Comparison of ENCODE assay signal across 11 cellular contexts in the genomic region with DNA sequence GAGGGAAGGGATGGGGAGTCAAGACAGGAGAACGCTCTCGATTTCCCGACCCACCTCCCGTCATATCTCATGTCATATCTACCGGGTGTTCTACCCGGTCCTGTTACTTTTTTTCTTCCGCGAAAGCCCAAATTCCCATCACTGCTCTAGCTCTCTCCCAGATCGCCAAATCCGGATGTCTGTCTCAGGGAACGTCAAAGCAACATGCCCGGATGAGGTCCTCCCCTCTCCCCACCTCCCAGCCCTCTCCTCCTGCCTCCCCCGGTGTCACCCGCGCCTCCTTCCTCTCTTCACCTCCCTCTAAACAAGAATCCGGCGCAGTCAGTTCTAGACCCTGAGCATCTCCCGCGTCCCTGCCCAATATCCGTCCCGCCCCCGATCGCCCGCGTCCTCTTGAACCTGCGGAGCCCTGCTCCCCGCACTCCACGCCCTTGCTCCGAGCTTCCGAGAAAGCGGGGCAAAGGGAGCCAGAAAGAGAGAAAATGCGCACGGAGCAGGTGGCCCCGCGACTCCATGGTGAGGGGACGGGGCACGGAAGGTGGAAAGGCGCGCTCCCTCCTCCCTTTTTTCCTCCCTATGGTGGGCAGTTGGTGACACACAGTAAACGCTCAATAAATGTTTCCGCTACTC. TPM values are rescaled to one million over a fixed set of nuclear protein-coding genes. Genes with fewer than 3 reads are reported as not detected.
DNase-seq lines count a peak whose midpoint lies in the region; ATAC-seq, FAIRE-seq and TF ChIP-seq lines count a peak whose summit lies in the region.
"Not testable (repeated sequence)": the region's sequence is repeated elsewhere in the genome, so short reads cannot be mapped to it uniquely, and the experiment has no call there.
"Had no signal": no experiment of that assay in that cellular context is flagged by ENCODE, and none has a peak within 500 bp of the region (broad histone marks: within the 10 kb centered on the region; RNA-seq: fewer than 3 reads in every experiment).

No MANE protein-coding gene starts in this region.

- CTCF ChIA-PET in CD8-positive, alpha-beta T cell (lab: Charles Lee) = not testable (repeated sequence)

- intact Hi-C loops in CD8-positive, alpha-beta T cell (cut with DNase I, micrococcal nuclease) = loop anchor here in 1 of 2 experiments (2.0 to 10.0 kb wide), 3 partner anchors 15 to 1191 kb away; a partner anchor contains a TSS
- intact Hi-C loops in activated T-helper 2 cell treated with anti-CD3 and anti-CD28 coated beads, Interferon-gamma antibody, Interleukin-2, Interleukin-4, amounts not matched to agents 10 μg/mL and 5 μg/mL and 100 μg/mL, durations not matched to agents 14 hours and 24 hours and 36 hours (cut with micrococcal nuclease) = loop anchor here (10.0 kb wide), 1 partner anchor 99 kb away; a partner anchor contains a TSS
- intact Hi-C loops in natural killer cell (cut with micrococcal nuclease) = not testable (repeated sequence)

- H3K79me2 ChIP-seq in hepatocyte = peaks cover 13% of the 10 kb centered on the region

- not testable (repeated sequence) for H3K27ac ChIP-seq in CD8-positive, alpha-beta T cell (ENCODE audit: low read depth, low read length); hepatocyte

- peak overlapping the region; percentile 78 for H3K4me3 Mint-ChIP-seq in CD8-positive, alpha-beta T cell
- peak overlapping the region; percentile 84 for H3K4me3 Mint-ChIP-seq in T-helper 1 cell treated with Interleukin-12 subunit alpha and Interleukin-12 subunit beta and Interleukin-4 antibody, amounts not matched to agents 30 μg/mL and 1 μg/mL, for 36 hours
- peak overlapping the region; percentile 76 for H3K4me3 Mint-ChIP-seq in activated T-helper 2 cell treated with anti-CD3 and anti-CD28 coated beads, Interferon-gamma antibody, Interleukin-2, Interleukin-4, amounts not matched to agents 10 μg/mL and 5 μg/mL and 100 μg/mL, durations not matched to agents 14 hours and 24 hours and 36 hours (ENCODE audit: low read depth)
- peak overlapping the region; percentile 63 for H3K4me3 Mint-ChIP-seq in chondrocyte (ENCODE audit: unreplicated experiment)
- peak overlapping the region; percentile 55 for H3K4me3 Mint-ChIP-seq in natural killer cell
- H3K4me3 Mint-ChIP-seq in stimulated activated naive CD8-positive, alpha-beta T cell treated with anti-CD3 and anti-CD28 coated beads, Interleukin-15, amount 100 ng/mL, for 72 hours = peak overlapping the region; percentile 81 to 82

- not testable (repeated sequence) for TF ChIP-seq CTCF in CD8-positive, alpha-beta T cell (IDR thresholded peaks at IDR 0.05); chondrocyte (IDR thresholded peaks at IDR 0.05); hepatocyte (IDR thresholded peaks at IDR 0.05; ENCODE audit: poor library complexity); natural killer cell (IDR thresholded peaks at IDR 0.05)

- not testable (repeated sequence) for H3K9me2 ChIP-seq in hepatocyte (replicated peaks; ENCODE audit: insufficient read depth)

- peaks cover 17% of the 10 kb centered on the region for H3K4me1 ChIP-seq in CD8-positive, alpha-beta T cell (ENCODE audit: insufficient read depth, low read length)
- H3K4me1 ChIP-seq in hepatocyte (ENCODE audit: insufficient read depth) = peaks cover 28% of the 10 kb centered on the region

- not testable (repeated sequence) for H3K36me3 ChIP-seq in CD8-positive, alpha-beta T cell (ENCODE audit: insufficient read depth, low read length); hepatocyte (replicated peaks; ENCODE audit: insufficient read depth, low read depth)

- H4K20me1 ChIP-seq in hepatocyte (ENCODE audit: insufficient read depth, poor library complexity, severe bottlenecking) = not testable (repeated sequence)

- H3K27me3 ChIP-seq in CD8-positive, alpha-beta T cell (ENCODE audit: insufficient read depth, low read length) = not testable (repeated sequence)
- peaks cover 17% of the 10 kb centered on the region for H3K27me3 ChIP-seq in hepatocyte

- not testable (repeated sequence) for H3K27ac Mint-ChIP-seq in CD8-positive, alpha-beta T cell; activated T-helper 2 cell treated with anti-CD3 and anti-CD28 coated beads, Interferon-gamma antibody, Interleukin-2, Interleukin-4, amounts not matched to agents 10 μg/mL and 5 μg/mL and 100 μg/mL, durations not matched to agents 14 hours and 24 hours and 36 hours; chondrocyte (ENCODE audit: unreplicated experiment); natural killer cell; stimulated activated naive CD8-positive, alpha-beta T cell treated with anti-CD3 and anti-CD28 coated beads, Interleukin-15, amount 100 ng/mL, for 72 hours
- peak overlapping the region; percentile 22 for H3K27ac Mint-ChIP-seq in T-helper 1 cell treated with Interleukin-12 subunit alpha and Interleukin-12 subunit beta and Interleukin-4 antibody, amounts not matched to agents 30 μg/mL and 1 μg/mL, for 36 hours

- H3K4me2 ChIP-seq in hepatocyte = peak overlapping the region; percentile 79

- H3K9me3 Mint-ChIP-seq in CD8-positive, alpha-beta T cell; T-helper 1 cell treated with Interleukin-12 subunit alpha and Interleukin-12 subunit beta and Interleukin-4 antibody, amounts not matched to agents 30 μg/mL and 1 μg/mL, for 36 hours; activated T-helper 2 cell treated with anti-CD3 and anti-CD28 coated beads, Interferon-gamma antibody, Interleukin-2, Interleukin-4, amounts not matched to agents 10 μg/mL and 5 μg/mL and 100 μg/mL, durations not matched to agents 14 hours and 24 hours and 36 hours; chondrocyte (ENCODE audit: low read depth); natural killer cell; stimulated activated naive CD8-positive, alpha-beta T cell treated with anti-CD3 and anti-CD28 coated beads, Interleukin-15, amount 100 ng/mL, for 72 hours: not testable (repeated sequence)

- POLR2A ChIA-PET in CD8-positive, alpha-beta T cell (lab: Charles Lee) = not testable (repeated sequence)

- ATAC-seq in CD8-positive, alpha-beta T cell; natural killer cell; stimulated activated naive CD8-positive, alpha-beta T cell treated with anti-CD3 and anti-CD28 coated beads, Interleukin-15, amount 100 ng/mL, for 72 hours: not testable (repeated sequence)

- DNase-seq in CD8-positive, alpha-beta T cell; HTR-8/SVneo (ENCODE audit: insufficient read length, low spot score); activated T-helper 2 cell treated with anti-CD3 and anti-CD28 coated beads, Interferon-gamma antibody, Interleukin-2, Interleukin-4, amounts not matched to agents 10 μg/mL and 5 μg/mL and 100 μg/mL, durations not matched to agents 14 hours and 24 hours and 36 hours (ENCODE audit: low spot score); chondrocyte (ENCODE audit: low spot score); hepatocyte (ENCODE audit: low spot score); natural killer cell; stimulated activated naive CD8-positive, alpha-beta T cell treated with anti-CD3 and anti-CD28 coated beads, Interleukin-15, amount 100 ng/mL, for 72 hours: not testable (repeated sequence)

- not testable (repeated sequence) for H3K27me3 Mint-ChIP-seq in CD8-positive, alpha-beta T cell (ENCODE audit: low read depth); stimulated activated naive CD8-positive, alpha-beta T cell treated with anti-CD3 and anti-CD28 coated beads, Interleukin-15, amount 100 ng/mL, for 72 hours
- H3K27me3 Mint-ChIP-seq in T-helper 1 cell treated with Interleukin-12 subunit alpha and Interleukin-12 subunit beta and Interleukin-4 antibody, amounts not matched to agents 30 μg/mL and 1 μg/mL, for 36 hours (ENCODE audit: low read depth) = peaks cover 28% of the 10 kb centered on the region
- peaks cover 41% of the 10 kb centered on the region for H3K27me3 Mint-ChIP-seq in activated T-helper 2 cell treated with anti-CD3 and anti-CD28 coated beads, Interferon-gamma antibody, Interleukin-2, Interleukin-4, amounts not matched to agents 10 μg/mL and 5 μg/mL and 100 μg/mL, durations not matched to agents 14 hours and 24 hours and 36 hours (ENCODE audit: low read depth)
- H3K27me3 Mint-ChIP-seq in chondrocyte (ENCODE audit: low read depth) = peaks cover 53% of the 10 kb centered on the region
- peaks cover 37 to 61% of the 10 kb centered on the region in 2 donors for H3K27me3 Mint-ChIP-seq in natural killer cell (ENCODE audit: low read depth in 2 of 2)

- WGBS in hepatocyte (ENCODE audit: low lambda C conversion rate, missing lambda C conversion rate) = 4% methylated on average over 16 of the region's 41 CpGs

- not testable (repeated sequence) for H2AFZ ChIP-seq in hepatocyte

- FAIRE-seq in HTR-8/SVneo (lab: Jason Lieb, UNC) = peak; percentile 13

- H3K9me3 ChIP-seq in CD8-positive, alpha-beta T cell (ENCODE audit: low read length); hepatocyte (ENCODE audit: low read depth): not testable (repeated sequence)

- peaks cover 11% of the 10 kb centered on the region for H3K36me3 Mint-ChIP-seq in CD8-positive, alpha-beta T cell
- H3K36me3 Mint-ChIP-seq in T-helper 1 cell treated with Interleukin-12 subunit alpha and Interleukin-12 subunit beta and Interleukin-4 antibody, amounts not matched to agents 30 μg/mL and 1 μg/mL, for 36 hours (ENCODE audit: low read depth) = peaks cover 16% of the 10 kb centered on the region
- H3K36me3 Mint-ChIP-seq in activated T-helper 2 cell treated with anti-CD3 and anti-CD28 coated beads, Interferon-gamma antibody, Interleukin-2, Interleukin-4, amounts not matched to agents 10 μg/mL and 5 μg/mL and 100 μg/mL, durations not matched to agents 14 hours and 24 hours and 36 hours (ENCODE audit: low read depth); chondrocyte (ENCODE audit: low read depth); natural killer cell: not testable (repeated sequence)

- peaks cover 58% of the 10 kb centered on the region for H3K4me1 Mint-ChIP-seq in CD8-positive, alpha-beta T cell (ENCODE audit: low read depth)
- peaks cover 48% of the 10 kb centered on the region for H3K4me1 Mint-ChIP-seq in T-helper 1 cell treated with Interleukin-12 subunit alpha and Interleukin-12 subunit beta and Interleukin-4 antibody, amounts not matched to agents 30 μg/mL and 1 μg/mL, for 36 hours (ENCODE audit: low read depth)
- H3K4me1 Mint-ChIP-seq in activated T-helper 2 cell treated with anti-CD3 and anti-CD28 coated beads, Interferon-gamma antibody, Interleukin-2, Interleukin-4, amounts not matched to agents 10 μg/mL and 5 μg/mL and 100 μg/mL, durations not matched to agents 14 hours and 24 hours and 36 hours (ENCODE audit: low read depth) = peaks cover 41% of the 10 kb centered on the region
- H3K4me1 Mint-ChIP-seq in chondrocyte (ENCODE audit: low read depth) = peaks cover 31% of the 10 kb centered on the region
- H3K4me1 Mint-ChIP-seq in natural killer cell = peaks cover 23 to 28% of the 10 kb centered on the region in 2 donors
- peaks cover 61% of the 10 kb centered on the region for H3K4me1 Mint-ChIP-seq in stimulated activated naive CD8-positive, alpha-beta T cell treated with anti-CD3 and anti-CD28 coated beads, Interleukin-15, amount 100 ng/mL, for 72 hours

- H3K4me3 ChIP-seq in CD8-positive, alpha-beta T cell (ENCODE audit: low read depth, low read length); hepatocyte: not testable (repeated sequence)

RNA-seq across cellular contexts. Expression of a gene that starts 4.3 kb away (rescaled TPM):
- under 1 TPM; 0.39 to 0.73 TPM for total RNA-seq in CD8-positive, alpha-beta T cell
- 1.5 and 2.0 TPM in 2 replicates for total RNA-seq in activated T-helper 2 cell treated with anti-CD3 and anti-CD28 coated beads, Interferon-gamma antibody, Interleukin-2, Interleukin-4, amounts not matched to agents 10 μg/mL and 5 μg/mL and 100 μg/mL, durations not matched to agents 14 hours and 24 hours and 36 hours
- total RNA-seq in chondrocyte (2.0 to 3.0 TPM (median 2.9 TPM) in 3 replicates), hepatocyte (4.5 and 6.1 TPM in 2 replicates), natural killer cell (under 1 TPM; 0.68 to 0.87 (median 0.82) TPM)
- polyA plus RNA-seq in hepatocyte = 5.5 and 6.7 TPM in 2 replicates

RNA-seq across cellular contexts. Expression of a gene that starts 4.4 kb away (rescaled TPM):
- total RNA-seq in CD8-positive, alpha-beta T cell = 10 to 100 TPM; 21.4 to 25.6 TPM
- total RNA-seq in activated T-helper 2 cell treated with anti-CD3 and anti-CD28 coated beads, Interferon-gamma antibody, Interleukin-2, Interleukin-4, amounts not matched to agents 10 μg/mL and 5 μg/mL and 100 μg/mL, durations not matched to agents 14 hours and 24 hours and 36 hours = 19.1 and 24.2 TPM in 2 replicates
- total RNA-seq in chondrocyte = 12.9 to 24.2 TPM (median 14.5 TPM) in 3 replicates
- total RNA-seq in hepatocyte = 13.8 and 14.5 TPM in 2 replicates
- 43.0 and 44.2 TPM in 2 replicates for polyA plus RNA-seq in hepatocyte
- 10 to 100 TPM in 2 of 3 donors, 1 to 10 TPM in 1; 8.3 to 26.1 (median 19.1) TPM for total RNA-seq in natural killer cell

RNA-seq across cellular contexts. Expression of a gene that starts 15.0 kb away (rescaled TPM):
- total RNA-seq in CD8-positive, alpha-beta T cell = 10 to 100 TPM; 20.0 to 21.4 TPM
- total RNA-seq in activated T-helper 2 cell treated with anti-CD3 and anti-CD28 coated beads, Interferon-gamma antibody, Interleukin-2, Interleukin-4, amounts not matched to agents 10 μg/mL and 5 μg/mL and 100 μg/mL, durations not matched to agents 14 hours and 24 hours and 36 hours = 86.9 and 92.7 TPM in 2 replicates
- 71.5 to 76.2 TPM (median 76.1 TPM) in 3 replicates for total RNA-seq in chondrocyte
- total RNA-seq in hepatocyte = 61.0 and 106 TPM in 2 replicates
- polyA plus RNA-seq in hepatocyte = 366 and 406 TPM in 2 replicates
- total RNA-seq in natural killer cell = 10 to 100 TPM; 15.2 to 15.7 (median 15.4) TPM

RNA-seq across cellular contexts. Expression of a gene that starts 15.3 kb away (rescaled TPM):
- total RNA-seq in CD8-positive, alpha-beta T cell = 1 to 10 TPM; 5.1 to 6.9 TPM
- 23.6 and 24.7 TPM in 2 replicates for total RNA-seq in activated T-helper 2 cell treated with anti-CD3 and anti-CD28 coated beads, Interferon-gamma antibody, Interleukin-2, Interleukin-4, amounts not matched to agents 10 μg/mL and 5 μg/mL and 100 μg/mL, durations not matched to agents 14 hours and 24 hours and 36 hours
- total RNA-seq in chondrocyte (14.5 to 19.1 TPM (median 15.8 TPM) in 3 replicates), hepatocyte (10.9 and 12.0 TPM in 2 replicates), natural killer cell (10 to 100 TPM; 13.4 to 17.2 (median 15.4) TPM)
- 4.0 and 6.0 TPM in 2 replicates for polyA plus RNA-seq in hepatocyte

RNA-seq across cellular contexts. Expression of a gene that starts 57.3 kb away (rescaled TPM):
- not detected for total RNA-seq in CD8-positive, alpha-beta T cell
- not detected in 2 replicates for total RNA-seq in activated T-helper 2 cell treated with anti-CD3 and anti-CD28 coated beads, Interferon-gamma antibody, Interleukin-2, Interleukin-4, amounts not matched to agents 10 μg/mL and 5 μg/mL and 100 μg/mL, durations not matched to agents 14 hours and 24 hours and 36 hours
- total RNA-seq in chondrocyte (1.1 to 1.5 TPM in 2 of 3 replicates, not detected in the other), hepatocyte (15.2 and 18.5 TPM in 2 replicates), natural killer cell (not detected)
- 7.3 and 7.5 TPM in 2 replicates for polyA plus RNA-seq in hepatocyte
- total RNA-seq: occipital lobe, Peyer's patch had no signal
- polyA plus RNA-seq: SK-N-SH had no signal
